ENCODE assay signal across 8 cellular contexts in the genomic region with DNA sequence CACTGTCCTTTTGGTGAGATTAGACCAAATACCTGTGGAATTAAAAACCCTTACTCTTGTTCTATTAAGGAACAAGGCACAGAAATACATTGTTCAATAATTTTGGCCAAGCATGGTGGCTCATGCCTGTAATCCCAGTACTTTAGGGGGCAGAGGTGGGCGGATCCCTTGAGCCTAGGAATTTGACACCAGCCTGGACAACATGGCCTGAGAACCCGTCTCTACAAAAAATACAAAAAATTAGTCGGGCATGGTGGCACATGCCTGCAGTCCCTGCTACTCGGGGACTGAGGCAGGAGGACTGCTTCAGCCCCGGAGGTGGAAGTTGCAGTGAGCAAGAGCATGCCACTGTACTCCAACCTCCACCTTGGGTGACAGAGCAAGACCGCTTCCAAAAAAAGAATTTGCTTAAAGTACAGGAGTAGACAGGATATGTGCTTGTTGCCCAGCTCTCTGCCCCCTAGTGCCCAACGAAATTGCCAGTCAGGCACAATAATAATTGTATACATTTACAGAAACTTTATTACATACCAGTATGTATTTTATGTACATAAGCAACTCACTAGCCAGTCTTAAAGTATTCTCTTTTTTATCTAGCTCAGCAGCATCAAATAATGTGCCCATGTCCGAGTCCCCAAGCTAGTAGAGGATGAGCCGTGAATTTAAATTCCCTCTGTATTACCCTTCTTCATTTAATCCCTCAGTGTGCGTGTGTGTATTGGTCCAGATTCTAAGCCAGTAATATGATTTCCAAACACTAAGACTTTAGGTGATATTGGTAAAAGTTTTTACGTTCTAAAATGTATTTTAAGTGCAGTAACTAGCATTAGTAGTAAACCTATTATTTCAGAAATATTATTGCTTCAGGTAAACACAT. TPM values are rescaled to one million over a fixed set of nuclear protein-coding genes. Genes with fewer than 3 reads are reported as not detected.
DNase-seq lines count a peak whose midpoint lies in the region; ATAC-seq and TF ChIP-seq lines count a peak whose summit lies in the region.

No MANE protein-coding gene starts in this region.

- H2BK15ac ChIP-seq in neuronal stem cell (ENCODE audit: low read length) = no peak overlapping the region

- no peak overlapping the region for H2BK120ac ChIP-seq in neuronal stem cell (ENCODE audit: low read depth, low read length)

- H2AK5ac ChIP-seq in neuronal stem cell (ENCODE audit: low read depth, low read length) = no peak overlapping the region

- H3K4me1 Mint-ChIP-seq in T-helper 2 cell treated with Interferon-gamma antibody and Interleukin-4, amounts not matched to agents 5 μg/mL and 100 μg/mL, for 36 hours (ENCODE audit: low read depth) = peaks cover 16% of the 10 kb centered on the region

- H3K36me3 ChIP-seq in esophagus (ENCODE audit: control insufficient read depth in 2 of 2, insufficient read depth in 2 of 2, low read length in 1 of 2) (peaks cover 3 to 13% of the 10 kb centered on the region in 2 donors), neuronal stem cell (replicated peaks in 1 of 2; ENCODE audit: control insufficient read depth in 2 of 2, insufficient read depth in 2 of 2, low read length in 2 of 2) (peaks cover 16 to 48% of the 10 kb centered on the region in 2 donors)

- H3K27ac ChIP-seq in esophagus (ENCODE audit: low read depth in 2 of 2, low read length in 1 of 2) = peak overlapping the region in 1 of 2 donors; percentile 99
- no peak overlapping the region for H3K27ac ChIP-seq in neuronal stem cell (replicated peaks; ENCODE audit: low read length)

- H4K8ac ChIP-seq in neuronal stem cell (ENCODE audit: low read depth, low read length) = no peak overlapping the region

- no peak overlapping the region for H3K18ac ChIP-seq in neuronal stem cell (ENCODE audit: low read length)

- H3K4me3 ChIP-seq in esophagus (ENCODE audit: low read depth in 1 of 2, low read length in 2 of 2) (peak overlapping the region; percentile 62 to 99), neuronal stem cell (ENCODE audit: low read length in 2 of 2) (peak overlapping the region; percentile 89 to 100)

- WGBS in esophagus, 2 donors = 27 to 31% methylated on average over 11 of the region's 11 CpGs
- WGBS in neuronal stem cell (ENCODE audit: extremely low coverage in 2 of 2, insufficient read length in 2 of 2, insufficient replicate concordance in 1 of 2), 2 donors = no CpG with 5 or more reads among the region's 11 CpGs

- H3K27ac Mint-ChIP-seq in T-helper 2 cell treated with Interferon-gamma antibody and Interleukin-4, amounts not matched to agents 5 μg/mL and 100 μg/mL, for 36 hours = peak overlapping the region; percentile 97

- no peaks in the 10 kb centered on the region for H3K79me1 ChIP-seq in neuronal stem cell (ENCODE audit: low read depth, low read length)

- no peak overlapping the region for H2BK12ac ChIP-seq in neuronal stem cell (ENCODE audit: low read length)

- peaks cover 27% of the 10 kb centered on the region for H3K36me3 Mint-ChIP-seq in T-helper 2 cell treated with Interferon-gamma antibody and Interleukin-4, amounts not matched to agents 5 μg/mL and 100 μg/mL, for 36 hours (ENCODE audit: low read depth)

- H3K4me3 Mint-ChIP-seq in T-helper 2 cell treated with Interferon-gamma antibody and Interleukin-4, amounts not matched to agents 5 μg/mL and 100 μg/mL, for 36 hours = peak overlapping the region; percentile 92

- H3K9ac ChIP-seq in neuronal stem cell (ENCODE audit: low read depth, low read length, poor library complexity) = peak overlapping the region; percentile 90

- ATAC-seq in HG02981 (IDR thresholded peaks at IDR 0.05; ENCODE audit: unreplicated experiment) (no peak), GM21619 (IDR thresholded peaks at IDR 0.05; ENCODE audit: unreplicated experiment) (no peak)

- no peaks in the 10 kb centered on the region for H3K27me3 Mint-ChIP-seq in T-helper 2 cell treated with Interferon-gamma antibody and Interleukin-4, amounts not matched to agents 5 μg/mL and 100 μg/mL, for 36 hours (ENCODE audit: low read depth)

- H3K27me3 ChIP-seq in esophagus (ENCODE audit: control insufficient read depth in 1 of 2, insufficient read depth in 2 of 2, low read length in 2 of 2) (no peaks in the 10 kb centered on the region), neuronal stem cell (ENCODE audit: control insufficient read depth in 3 of 3, insufficient read depth in 3 of 3, low read depth in 1 of 3, low read length in 3 of 3) (no peaks in the 10 kb centered on the region)

- H3K4ac ChIP-seq in neuronal stem cell (ENCODE audit: low read length) = no peak overlapping the region

- no peak overlapping the region for H2AFZ ChIP-seq in neuronal stem cell (ENCODE audit: low read length)

- no peaks in the 10 kb centered on the region for H3K9me3 Mint-ChIP-seq in T-helper 2 cell treated with Interferon-gamma antibody and Interleukin-4, amounts not matched to agents 5 μg/mL and 100 μg/mL, for 36 hours

- H3K4me1 ChIP-seq in esophagus (ENCODE audit: control insufficient read depth in 2 of 2, insufficient read depth in 2 of 2, low read length in 1 of 2) (peaks cover 3 to 9% of the 10 kb centered on the region in 2 donors), neuronal stem cell (ENCODE audit: control insufficient read depth in 2 of 2, insufficient read depth in 1 of 2, low read depth in 1 of 2, low read length in 2 of 2) (peaks cover 3% of the 10 kb centered on the region in 2 donors)

- no peak overlapping the region for H3K23ac ChIP-seq in neuronal stem cell (ENCODE audit: low read depth, low read length, poor library complexity)

- TF ChIP-seq CTCF in GM12872 (IDR thresholded peaks at IDR 0.05; ENCODE audit: insufficient read depth, low read depth, low read length) = peak; percentile 56

- no peak overlapping the region for H4K91ac ChIP-seq in neuronal stem cell (ENCODE audit: low read depth, low read length, poor library complexity)

- H3K9me3 ChIP-seq in esophagus (ENCODE audit: control insufficient read depth in 2 of 2, insufficient read depth in 1 of 2, low read depth in 1 of 2, low read length in 1 of 2) (no peaks in the 10 kb centered on the region), neuronal stem cell (replicated peaks in 1 of 2; ENCODE audit: control insufficient read depth in 2 of 2, insufficient read depth in 1 of 2, low read depth in 1 of 2, low read length in 2 of 2) (no peaks in the 10 kb centered on the region)

- peak overlapping the region; percentile 81 for H3K4me2 ChIP-seq in neuronal stem cell (ENCODE audit: insufficient read depth, low read length, poor library complexity, severe bottlenecking)

- DNase-seq in A172 (ENCODE audit: low spot score) = peak; percentile 7
- no peak for DNase-seq in T-helper 2 cell treated with Interferon-gamma antibody and Interleukin-4, amounts not matched to agents 5 μg/mL and 100 μg/mL, for 36 hours (ENCODE audit: low spot score)
- DNase-seq in neuronal stem cell (ENCODE audit: low spot score) = no peak
- no peak for DNase-seq in putamen (ENCODE audit: low spot score)

- H2BK5ac ChIP-seq in neuronal stem cell (ENCODE audit: low read length) = no peak overlapping the region

- no peak overlapping the region for H3K14ac ChIP-seq in neuronal stem cell (ENCODE audit: low read length)

RNA-seq across cellular contexts. Expression of a gene that starts 1.4 kb away (rescaled TPM):
- total RNA-seq in A172 (2014; rRNA removed; shearing (Covaris generic)) = 51.0 and 67.4 TPM in 2 replicates
- polyA plus RNA-seq in esophagus = 10 to 100 TPM; 11.2 TPM
- polyA plus RNA-seq in neuronal stem cell (2013, experiment 1 of 2) = 34.8 TPM
- 36.4 TPM for polyA plus RNA-seq in neuronal stem cell (2013, experiment 2 of 2)

RNA-seq across cellular contexts. Expression of a gene that starts 23.6 kb away (rescaled TPM):
- total RNA-seq in A172 (2014; rRNA removed; shearing (Covaris generic)) = 0.96 and 1.00 TPM in 2 replicates
- 1 to 10 TPM; 3.3 to 6.3 TPM for polyA plus RNA-seq in esophagus
- 3.9 TPM for polyA plus RNA-seq in neuronal stem cell (2013, experiment 1 of 2)
- polyA plus RNA-seq in neuronal stem cell (2013, experiment 2 of 2) = 3.7 TPM

RNA-seq across cellular contexts. Expression of a gene that starts 42.8 kb away (rescaled TPM):
- not detected in 2 replicates for total RNA-seq in A172 (2014; rRNA removed; shearing (Covaris generic))
- under 1 TPM; 0.20 to 0.21 TPM for polyA plus RNA-seq in esophagus
- polyA plus RNA-seq in neuronal stem cell (2013, experiment 1 of 2) = not detected
- not detected for polyA plus RNA-seq in neuronal stem cell (2013, experiment 2 of 2)
